9 cellular contexts compared by ENCODE assay signal in the genomic region with DNA sequence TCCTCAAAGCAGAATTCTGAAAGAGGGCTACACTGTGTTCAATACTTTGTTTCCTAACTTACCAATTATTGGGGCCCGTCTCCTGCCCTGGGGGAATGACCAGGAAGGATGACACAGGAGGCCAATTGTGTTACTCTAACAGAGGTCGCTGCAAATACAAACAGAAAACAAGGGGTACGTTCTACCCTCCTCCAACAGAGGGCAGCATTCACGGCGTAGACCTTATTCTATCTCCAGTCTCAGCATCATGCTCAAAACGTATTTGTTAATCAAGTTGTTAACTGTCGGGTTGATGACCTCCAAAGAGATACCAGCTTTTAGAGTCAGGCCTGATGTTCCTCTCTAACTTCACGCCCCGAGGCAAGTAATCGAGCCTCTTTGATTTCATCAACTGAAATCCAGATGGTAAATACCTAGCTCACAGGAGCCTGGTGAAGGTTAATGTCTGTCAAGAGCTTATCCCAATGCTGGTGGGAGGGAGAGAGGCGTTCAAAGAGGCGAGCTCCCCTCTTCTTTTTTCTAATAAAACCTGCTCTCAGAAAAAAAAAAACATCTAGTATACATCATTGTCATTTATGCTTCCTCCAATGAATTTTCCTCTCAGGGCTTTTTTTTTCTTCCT.
A peak's percentile ranks its signal among the peaks of the same experiment; 100 is the strongest.
DNase-seq lines count a peak whose midpoint lies in the region; ATAC-seq and TF ChIP-seq lines count a peak whose summit lies in the region.
"Had no signal": no experiment of that assay in that cellular context is flagged by ENCODE, and none has a peak within 500 bp of the region (broad histone marks: within the 10 kb centered on the region; RNA-seq: fewer than 3 reads in every experiment).

No MANE protein-coding gene starts in this region.

- H3K27ac ChIP-seq in GM23248 = no peak overlapping the region
- H3K27ac ChIP-seq in Panc1 (ENCODE audit: low read length) = no peak overlapping the region
- H3K27ac ChIP-seq in testis = no peak overlapping the region

- ATAC-seq in Panc1 = no peak
- ATAC-seq in stimulated activated naive B cell treated with anti-CD40 and anti-IgM and Interleukin-4, amounts not matched to agents 10 μg/mL and 1 μg/mL and 100 μg/mL, for 72 hours (replicated peaks) = no peak

- no peaks in the 10 kb centered on the region for H3K9me3 ChIP-seq in BE2C
- no peaks in the 10 kb centered on the region for H3K9me3 ChIP-seq in GM23248 (ENCODE audit: low read depth)
- no peaks in the 10 kb centered on the region for H3K9me3 ChIP-seq in Panc1 (ENCODE audit: control insufficient read depth, insufficient read depth, low read depth, low read length)
- no peaks in the 10 kb centered on the region for H3K9me3 ChIP-seq in testis

- no peak overlapping the region for H2AFZ ChIP-seq in GM23248

- intact Hi-C loops in Panc1 (cut with micrococcal nuclease; ENCODE audit: unreplicated experiment) (no loop called here), testis (cut with DNase I; ENCODE audit: low total_unique reads) (no loop called here)

- no peaks in the 10 kb centered on the region for H4K20me1 ChIP-seq in GM23248 (ENCODE audit: insufficient read depth)

- H3K27me3 ChIP-seq in BE2C (peaks cover 6% of the 10 kb centered on the region; the same call in 1 of the 2 replicates), GM23248 (replicated peaks; ENCODE audit: insufficient read depth) (no peaks in the 10 kb centered on the region), Panc1 (ENCODE audit: control insufficient read depth, insufficient read depth, low read length) (no peaks in the 10 kb centered on the region), testis (no peaks in the 10 kb centered on the region)

- no peaks in the 10 kb centered on the region for H3K27me3 Mint-ChIP-seq in stimulated activated naive B cell treated with anti-CD40 and anti-IgM and Interleukin-4, amounts not matched to agents 10 μg/mL and 1 μg/mL and 100 μg/mL, for 72 hours
- H3K27me3 Mint-ChIP-seq: IgD-negative memory B cell had no signal

- no peaks in the 10 kb centered on the region for H3K4me1 ChIP-seq in BE2C
- H3K4me1 ChIP-seq in GM23248 (ENCODE audit: insufficient read depth) = no peaks in the 10 kb centered on the region
- no peaks in the 10 kb centered on the region for H3K4me1 ChIP-seq in Panc1 (ENCODE audit: control insufficient read depth, insufficient read depth, low read length)
- no peaks in the 10 kb centered on the region for H3K4me1 ChIP-seq in testis

- TF ChIP-seq POLR2A in testis (IDR thresholded peaks at IDR 0.05) = no peak

- no peaks in the 10 kb centered on the region for H3K36me3 Mint-ChIP-seq in stimulated activated naive B cell treated with anti-CD40 and anti-IgM and Interleukin-4, amounts not matched to agents 10 μg/mL and 1 μg/mL and 100 μg/mL, for 72 hours
- H3K36me3 Mint-ChIP-seq: IgD-negative memory B cell had no signal

- 16 to 27% methylated on average over 12 of the region's 12 CpGs for WGBS in GM23248 (ENCODE audit: low coverage in 1 of 2, low lambda C conversion rate in 2 of 2, missing lambda C conversion rate in 2 of 2), 2 experiments
- WGBS in testis, 2 donors = 21 to 25% methylated on average over 12 of the region's 12 CpGs

- peaks cover 2 to 6% of the 10 kb centered on the region in 2 donors for H3K9me3 Mint-ChIP-seq in stimulated activated naive B cell treated with anti-CD40 and anti-IgM and Interleukin-4, amounts not matched to agents 10 μg/mL and 1 μg/mL and 100 μg/mL, for 72 hours

- peak; percentile 78 for TF ChIP-seq CTCF in BE2C (IDR thresholded peaks at IDR 0.05; ENCODE audit: low read depth, low read length)
- peak; percentile 59 for TF ChIP-seq CTCF in Panc1 (IDR thresholded peaks at IDR 0.05)
- TF ChIP-seq CTCF in fibroblast of pulmonary artery (IDR thresholded peaks at IDR 0.05; ENCODE audit: low read length, missing control alignments) = peak; percentile 86
- peak in 2 of 3 experiments; percentile 19 to 43 for TF ChIP-seq CTCF in testis (IDR thresholded peaks at IDR 0.05)
- TF ChIP-seq CTCF in GM10248 (IDR thresholded peaks at IDR 0.05; ENCODE audit: control extremely low read depth, extremely low read depth, low read depth, missing control alignments) = no peak

- no peaks in the 10 kb centered on the region for H3K4me1 Mint-ChIP-seq in stimulated activated naive B cell treated with anti-CD40 and anti-IgM and Interleukin-4, amounts not matched to agents 10 μg/mL and 1 μg/mL and 100 μg/mL, for 72 hours
- H3K4me1 Mint-ChIP-seq: IgD-negative memory B cell had no signal

- in situ Hi-C loops in GM23248 (cut with MboI) = no loop called here
- in situ Hi-C loops in Panc1 (cut with HindIII; ENCODE audit: low pct_unique_long_range_greater_than_20kb, low sequenced_read_pairs) = no loop called here

- no peak overlapping the region for H3K4me3 Mint-ChIP-seq in stimulated activated naive B cell treated with anti-CD40 and anti-IgM and Interleukin-4, amounts not matched to agents 10 μg/mL and 1 μg/mL and 100 μg/mL, for 72 hours
- H3K4me3 Mint-ChIP-seq: IgD-negative memory B cell had no signal

- DNase-seq in BE2C (peak; percentile 38), GM23248 (peak; percentile 61), Panc1 (ENCODE audit: low read depth, low spot score) (peak; percentile 10), fibroblast of pulmonary artery (ENCODE audit: low read depth) (peak; percentile 70), testis (peak; percentile 57), GM10248 (ENCODE audit: extremely low spot score) (no peak), DMS153 (lab: John Stamatoyannopoulos, UW) (no peak)
- DNase-seq in stimulated activated naive B cell treated with anti-CD40 and anti-IgM and Interleukin-4, amounts not matched to agents 10 μg/mL and 1 μg/mL and 100 μg/mL, for 72 hours = no peak

- no TSS peak for BruUV-seq in Panc1 (replicated peaks; lab: Mats Ljungman, UMichigan)

- no peak overlapping the region for H3K4me2 ChIP-seq in GM23248 (ENCODE audit: unreplicated experiment)

- POLR2A ChIA-PET in Panc1 (lab: Charles Lee) (no interaction called here), GM10248 (lab: Yijun Ruan, JAX) (no interaction called here)

- no peaks in the 10 kb centered on the region for H3F3A ChIP-seq in GM23248 (ENCODE audit: insufficient read depth)

- no peaks in the 10 kb centered on the region for H3K79me2 ChIP-seq in GM23248 (ENCODE audit: insufficient read depth)

- CTCF ChIA-PET in Panc1 (lab: Charles Lee) = interaction anchor here (0.7 kb wide), 1 partner anchor 260 kb away, joined by 5 read pairs; no protein-coding TSS in a partner anchor
- CTCF ChIA-PET in GM10248 (lab: Yijun Ruan, JAX) = no interaction called here

- H3K4me3 ChIP-seq in BE2C (ENCODE audit: low read depth, low read length) (no peak overlapping the region), GM23248 (no peak overlapping the region), Panc1 (ENCODE audit: low read depth in 2 of 2, low read length in 2 of 2) (no peak overlapping the region), fibroblast of pulmonary artery (replicated peaks; ENCODE audit: low read depth, low read length) (no peak overlapping the region), testis (no peak overlapping the region)

- no peaks in the 10 kb centered on the region for H3K9me2 ChIP-seq in GM23248 (ENCODE audit: insufficient read depth)

- no peak overlapping the region for H3K27ac Mint-ChIP-seq in stimulated activated naive B cell treated with anti-CD40 and anti-IgM and Interleukin-4, amounts not matched to agents 10 μg/mL and 1 μg/mL and 100 μg/mL, for 72 hours
- H3K27ac Mint-ChIP-seq: IgD-negative memory B cell had no signal

- H3K36me3 ChIP-seq in BE2C (no peaks in the 10 kb centered on the region), GM23248 (ENCODE audit: low read depth) (no peaks in the 10 kb centered on the region), Panc1 (ENCODE audit: control insufficient read depth, insufficient read depth, low read length) (no peaks in the 10 kb centered on the region), testis (ENCODE audit: low read depth, missing control alignments) (no peaks in the 10 kb centered on the region)

- H3K9ac ChIP-seq in GM23248 = no peak overlapping the region

Comparison
In these comparisons a context has a peak if more than half of its experiments do, and no peak if none do; other contexts are left out.
1. DNase-seq: peak in BE2C (single experiment), GM23248 (single experiment), Panc1 (single experiment), fibroblast of pulmonary artery (single experiment) and testis (single experiment); none in GM10248 (single experiment), stimulated activated naive B cell treated with anti-CD40 and anti-IgM and Interleukin-4, amounts not matched to agents 10 μg/mL and 1 μg/mL and 100 μg/mL, for 72 hours (single experiment) and DMS153 (single experiment).